Comparison of ENCODE assay signal across 17 cellular contexts in the genomic region with DNA sequence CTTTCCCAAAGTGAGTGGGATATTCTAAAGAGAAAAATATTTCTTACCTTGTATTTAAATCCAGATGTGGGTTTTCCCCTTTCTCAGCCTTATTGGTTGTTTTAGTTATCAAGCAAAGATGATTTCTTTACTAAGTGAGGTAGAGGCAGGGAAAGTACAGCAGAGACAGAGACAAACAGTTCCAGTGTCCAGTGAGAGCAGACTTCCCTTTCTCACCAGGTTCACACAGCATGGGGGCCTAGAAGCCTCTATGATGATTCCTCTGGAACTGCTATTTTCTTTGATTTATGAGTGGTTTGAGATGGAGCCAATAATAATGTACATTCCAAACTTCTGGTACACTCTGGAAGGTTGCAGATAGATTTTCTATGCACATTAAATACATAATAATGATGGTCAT.
A peak's percentile ranks its signal among the peaks of the same experiment; 100 is the strongest.
DNase-seq lines count a peak whose midpoint lies in the region; ATAC-seq, FAIRE-seq and TF ChIP-seq lines count a peak whose summit lies in the region.
"Had no signal": no experiment of that assay in that cellular context is flagged by ENCODE, and none has a peak within 500 bp of the region (broad histone marks: within the 10 kb centered on the region; RNA-seq: fewer than 3 reads in every experiment).

No MANE protein-coding gene starts in this region.

- ATAC-seq in GM18873 (IDR thresholded peaks at IDR 0.05; ENCODE audit: low FRiP score, unreplicated experiment) (no peak), HG02973 (IDR thresholded peaks at IDR 0.05; ENCODE audit: unreplicated experiment) (no peak)

- TF ChIP-seq POLR2A in GM12892 (IDR thresholded peaks at IDR 0.05; ENCODE audit: low read depth, low read length), result no peak

- intact Hi-C loops in posterior vena cava (cut with DNase I), result no loop called here

- FAIRE-seq in GM12892 (lab: Jason Lieb, UNC), result peak; percentile 40
- FAIRE-seq: G401.6, H54 had no signal

- no peak for DNase-seq in GM12892 (ENCODE audit: insufficient read length)
- DNase-seq in amniotic epithelial cell (ENCODE audit: low read depth), result peak; percentile 65
- peak; percentile 14 for DNase-seq in glomerular visceral epithelial cell (ENCODE audit: extremely low spot score)
- no peak for DNase-seq in posterior vena cava (ENCODE audit: low spot score)
- no peak for DNase-seq in AG20443 (ENCODE audit: low spot score)
- DNase-seq: Calu3; CD4-positive, alpha-beta memory T cell; IMR-90; Karpas-422; MG63; NCI-H1092 treated with DMSO at 0.1 percent for 48 hours; NCI-H1694; NCI-H526 treated with DMSO at 0.1 percent for 48 hours had no signal

Comparison
In these comparisons a context has a peak if more than half of its experiments do, and no peak if none do; other contexts are left out.
1. DNase-seq: peak in amniotic epithelial cell (single experiment) and glomerular visceral epithelial cell (single experiment); none in GM12892 (single experiment), posterior vena cava (single experiment) and AG20443 (single experiment).